Comparison of ENCODE assay signal across 23 cellular contexts in the genomic region with DNA sequence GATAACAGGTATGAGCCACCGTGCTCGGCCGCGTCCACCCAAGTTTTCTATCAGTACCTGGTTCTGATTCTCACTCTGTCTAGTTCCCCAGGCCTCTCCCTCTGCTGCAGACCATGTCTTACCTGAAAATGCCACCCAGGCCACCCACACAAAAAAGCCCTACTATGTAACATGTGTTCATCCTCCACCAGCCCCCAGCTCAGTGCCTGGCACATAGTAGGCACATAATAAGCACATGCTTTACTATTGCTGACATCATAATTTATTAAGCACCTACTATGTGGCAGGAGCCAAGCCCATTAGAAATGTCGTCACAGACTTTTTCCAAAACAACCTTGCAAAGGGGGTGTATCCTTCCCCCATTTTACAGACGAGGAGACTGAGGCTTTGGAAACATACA. TPM values are rescaled to one million over a fixed set of nuclear protein-coding genes. Genes with fewer than 3 reads are reported as not detected.
A peak's percentile ranks its signal among the peaks of the same experiment; 100 is the strongest.
DNase-seq lines count a peak whose midpoint lies in the region; ATAC-seq, FAIRE-seq and TF ChIP-seq lines count a peak whose summit lies in the region.
"Had no signal": no experiment of that assay in that cellular context is flagged by ENCODE, and none has a peak within 500 bp of the region (broad histone marks: within the 10 kb centered on the region; RNA-seq: fewer than 3 reads in every experiment).

No MANE protein-coding gene starts in this region.

- H3K4me1 ChIP-seq in CD4-positive, alpha-beta memory T cell (ENCODE audit: insufficient read depth, low read length) = peaks cover 67% of the 10 kb centered on the region
- H3K4me1 ChIP-seq in spleen = peaks cover 19 to 68% (median 31%) of the 10 kb centered on the region in 6 donors

- peaks cover 6 to 40% (median 30%) of the 10 kb centered on the region in 4 donors for H3K4me1 Mint-ChIP-seq in CD4-positive, alpha-beta memory T cell
- peaks cover 52% of the 10 kb centered on the region for H3K4me1 Mint-ChIP-seq in chondrocyte (ENCODE audit: low read depth)
- H3K4me1 Mint-ChIP-seq in natural killer cell = peaks cover 97 to 100% of the 10 kb centered on the region in 2 donors
- H3K4me1 Mint-ChIP-seq in activated CD8-positive, alpha-beta T cell treated with anti-CD3 and anti-CD28 coated beads, Interleukin-2, amount 10 ng/mL, durations not matched to agents 7 days and 5 days (ENCODE audit: low read depth) = peaks cover 83% of the 10 kb centered on the region
- peaks cover 4% of the 10 kb centered on the region for H3K4me1 Mint-ChIP-seq in activated T-cell treated with anti-CD3 and anti-CD28 coated beads, Interleukin-2, amount 50 U/mL, for 24 hours (ENCODE audit: low read depth)

- no peaks in the 10 kb centered on the region for H3K36me3 ChIP-seq in CD4-positive, alpha-beta memory T cell (ENCODE audit: insufficient read depth, low read length)
- H3K36me3 ChIP-seq in spleen = no peaks in the 10 kb centered on the region

- ATAC-seq in natural killer cell = no peak
- no peak for ATAC-seq in activated CD8-positive, alpha-beta T cell treated with anti-CD3 and anti-CD28 coated beads, Interleukin-2, amount 10 ng/mL, durations not matched to agents 7 days and 5 days

- WGBS in spleen, 5 donors = 86 to 94% (median 90%) methylated on average over 6 of the region's 6 CpGs

- no peak for FAIRE-seq in urothelium cell line (lab: Jason Lieb, UNC)
- FAIRE-seq: A204.1, D721Med, GM19239, H54, RCC 7860 had no signal

- POLR2A ChIA-PET in CD4-positive, alpha-beta memory T cell (lab: Charles Lee; ENCODE audit: partially characterized antibody) = interaction anchor here (1.0 to 1.7 kb wide), 2 partner anchors 10 to 12 kb away, joined by 3 to 6 read pairs; no protein-coding TSS in a partner anchor
- POLR2A ChIA-PET in activated CD8-positive, alpha-beta T cell treated with anti-CD3 and anti-CD28 coated beads, Interleukin-2, amount 10 ng/mL, durations not matched to agents 7 days and 5 days (lab: Charles Lee) = no interaction called here

- H3K27ac Mint-ChIP-seq in CD4-positive, alpha-beta memory T cell = peak overlapping the region in 4 of 7 donors; percentile 36 to 58 (median 44)
- H3K27ac Mint-ChIP-seq in chondrocyte (ENCODE audit: unreplicated experiment) (no peak overlapping the region), natural killer cell (peak overlapping the region; percentile 91 to 98)
- H3K27ac Mint-ChIP-seq in activated CD8-positive, alpha-beta T cell treated with anti-CD3 and anti-CD28 coated beads, Interleukin-2, amount 10 ng/mL, durations not matched to agents 7 days and 5 days = no peak overlapping the region
- no peak overlapping the region for H3K27ac Mint-ChIP-seq in activated T-cell treated with anti-CD3 and anti-CD28 coated beads, Interleukin-2, amount 50 U/mL, for 24 hours

- H3K36me3 Mint-ChIP-seq in CD4-positive, alpha-beta memory T cell = no peaks in the 10 kb centered on the region
- peaks cover 7% of the 10 kb centered on the region for H3K36me3 Mint-ChIP-seq in chondrocyte (ENCODE audit: low read depth)
- H3K36me3 Mint-ChIP-seq in natural killer cell = peaks cover 6% of the 10 kb centered on the region
- peaks cover 1% of the 10 kb centered on the region for H3K36me3 Mint-ChIP-seq in activated CD8-positive, alpha-beta T cell treated with anti-CD3 and anti-CD28 coated beads, Interleukin-2, amount 10 ng/mL, durations not matched to agents 7 days and 5 days (ENCODE audit: low read depth)
- no peaks in the 10 kb centered on the region for H3K36me3 Mint-ChIP-seq in activated T-cell treated with anti-CD3 and anti-CD28 coated beads, Interleukin-2, amount 50 U/mL, for 24 hours (ENCODE audit: low read depth)

- no peak for DNase-seq in CD4-positive, alpha-beta memory T cell
- peak; percentile 53 for DNase-seq in chondrocyte (ENCODE audit: low spot score)
- no peak for DNase-seq in natural killer cell
- peak; percentile 36 for DNase-seq in spleen
- DNase-seq in urothelium cell line (ENCODE audit: low spot score) = no peak
- DNase-seq in activated CD8-positive, alpha-beta T cell treated with anti-CD3 and anti-CD28 coated beads, Interleukin-2, amount 10 ng/mL, durations not matched to agents 7 days and 5 days = no peak
- no peak for DNase-seq in activated T-cell treated with anti-CD3 and anti-CD28 coated beads, Interleukin-2, amount 50 U/mL, for 24 hours
- DNase-seq: EL, GF-D8, Kasumi-1, NCI-H1694, NCI-H2081, NCI-H2171, NCI-H345, NCI-H524 treated with DMSO at 0.1 percent for 48 hours, OCI-M1, Right ventricle myocardium superior had no signal

- CTCF ChIA-PET in CD4-positive, alpha-beta memory T cell (lab: Charles Lee; ENCODE audit: partially characterized antibody) = interaction anchor here (0.7 to 2.1 kb wide), 2 partner anchors 12 to 15 kb away, joined by 3 to 7 read pairs; no protein-coding TSS in a partner anchor
- CTCF ChIA-PET in activated CD8-positive, alpha-beta T cell treated with anti-CD3 and anti-CD28 coated beads, Interleukin-2, amount 10 ng/mL, durations not matched to agents 7 days and 5 days (lab: Charles Lee) = interaction anchor here (0.6 kb wide), 1 partner anchor 62 kb away, joined by 3 read pairs; no protein-coding TSS in a partner anchor

- intact Hi-C loops in CD4-positive, alpha-beta memory T cell (cut with micrococcal nuclease) = no loop called here
- intact Hi-C loops in natural killer cell (cut with micrococcal nuclease) = no loop called here
- intact Hi-C loops in spleen (cut with DNase I; ENCODE audit: low total_unique reads) = no loop called here

- peak overlapping the region in 3 of 8 donors; percentile 17 to 25 (median 24) for H3K4me3 Mint-ChIP-seq in CD4-positive, alpha-beta memory T cell
- H3K4me3 Mint-ChIP-seq in chondrocyte (ENCODE audit: unreplicated experiment) (no peak overlapping the region), natural killer cell (peak overlapping the region; percentile 79)
- H3K4me3 Mint-ChIP-seq in activated CD8-positive, alpha-beta T cell treated with anti-CD3 and anti-CD28 coated beads, Interleukin-2, amount 10 ng/mL, durations not matched to agents 7 days and 5 days = no peak overlapping the region
- no peak overlapping the region for H3K4me3 Mint-ChIP-seq in activated T-cell treated with anti-CD3 and anti-CD28 coated beads, Interleukin-2, amount 50 U/mL, for 24 hours

- peaks cover 5 to 14% of the 10 kb centered on the region in 2 donors for H3K27me3 Mint-ChIP-seq in CD4-positive, alpha-beta memory T cell
- H3K27me3 Mint-ChIP-seq in chondrocyte (ENCODE audit: low read depth) (no peaks in the 10 kb centered on the region), natural killer cell (ENCODE audit: low read depth in 2 of 2) (no peaks in the 10 kb centered on the region)
- peaks cover 8% of the 10 kb centered on the region for H3K27me3 Mint-ChIP-seq in activated CD8-positive, alpha-beta T cell treated with anti-CD3 and anti-CD28 coated beads, Interleukin-2, amount 10 ng/mL, durations not matched to agents 7 days and 5 days (ENCODE audit: low read depth)
- peaks cover 19% of the 10 kb centered on the region for H3K27me3 Mint-ChIP-seq in activated T-cell treated with anti-CD3 and anti-CD28 coated beads, Interleukin-2, amount 50 U/mL, for 24 hours

- H3K27me3 ChIP-seq in CD4-positive, alpha-beta memory T cell (ENCODE audit: insufficient read depth, low read length) = no peaks in the 10 kb centered on the region
- H3K27me3 ChIP-seq in spleen (replicated peaks in 1 of 7) = peaks cover 0 to 50% (median 0%) of the 10 kb centered on the region in 7 donors

- TF ChIP-seq CTCF in chondrocyte (IDR thresholded peaks at IDR 0.05) (no peak), natural killer cell (IDR thresholded peaks at IDR 0.05) (no peak), spleen (IDR thresholded peaks at IDR 0.05 in 8 of 11, conservative IDR thresholded peaks at IDR 0.05 in 3 of 11) (no peak)

- TF ChIP-seq POLR2A in spleen (IDR thresholded peaks at IDR 0.05) = no peak

- H3K4me3 ChIP-seq in CD4-positive, alpha-beta memory T cell (ENCODE audit: low read length in 2 of 2) = no peak overlapping the region
- H3K4me3 ChIP-seq in spleen = no peak overlapping the region

- H3K9me3 Mint-ChIP-seq in CD4-positive, alpha-beta memory T cell = peaks cover 0 to 3% (median 0%) of the 10 kb centered on the region in 8 donors
- H3K9me3 Mint-ChIP-seq in chondrocyte (ENCODE audit: low read depth) (no peaks in the 10 kb centered on the region), natural killer cell (no peaks in the 10 kb centered on the region)
- H3K9me3 Mint-ChIP-seq in activated CD8-positive, alpha-beta T cell treated with anti-CD3 and anti-CD28 coated beads, Interleukin-2, amount 10 ng/mL, durations not matched to agents 7 days and 5 days (ENCODE audit: insufficient read depth) = peaks cover 5% of the 10 kb centered on the region
- no peaks in the 10 kb centered on the region for H3K9me3 Mint-ChIP-seq in activated T-cell treated with anti-CD3 and anti-CD28 coated beads, Interleukin-2, amount 50 U/mL, for 24 hours

- no peak overlapping the region for H3K27ac ChIP-seq in CD4-positive, alpha-beta memory T cell (ENCODE audit: low read depth, low read length)
- no peak overlapping the region for H3K27ac ChIP-seq in spleen
- H3K27ac ChIP-seq: C4-2B had no signal

- H3K9me3 ChIP-seq in CD4-positive, alpha-beta memory T cell (ENCODE audit: control insufficient read depth in 1 of 2, low read length in 2 of 2) = no peaks in the 10 kb centered on the region
- H3K9me3 ChIP-seq in spleen = no peaks in the 10 kb centered on the region

RNA-seq across cellular contexts. Expression of gene CMKLR1, which starts 37.8 kb away (rescaled TPM):
- under 1 TPM; 0.87 to 0.94 TPM for total RNA-seq in CD4-positive, alpha-beta memory T cell
- under 1 TPM in 1 of 2 donors, not detected in 1; 0.08 TPM for polyA plus RNA-seq in CD4-positive, alpha-beta memory T cell
- total RNA-seq in chondrocyte (31.2 to 74.3 TPM (median 32.9 TPM) in 3 replicates), natural killer cell (10 to 100 TPM; 40.7 to 99.1 (median 63.2) TPM), spleen (100 to 1,000 TPM in 2 of 7 donors, 10 to 100 TPM in 5; 53.0 to 118 (median 84.4) TPM)
- polyA plus RNA-seq in spleen = 10 to 100 TPM in 1 of 3 donors, 1 to 10 TPM in 2; 6.3 to 12.1 (median 9.0) TPM
- total RNA-seq in activated CD8-positive, alpha-beta T cell treated with anti-CD3 and anti-CD28 coated beads, Interleukin-2, amount 10 ng/mL, durations not matched to agents 7 days and 5 days = under 1 TPM in 1 of 2 experiments, not detected in 1; 0.08 TPM

Comparison
In these comparisons a context has a peak if more than half of its experiments do, and no peak if none do; other contexts are left out.
1. DNase-seq: peak in chondrocyte (single experiment) and spleen (single experiment); none in CD4-positive, alpha-beta memory T cell (0 of 5), natural killer cell (single experiment), urothelium cell line (single experiment), activated CD8-positive, alpha-beta T cell treated with anti-CD3 and anti-CD28 coated beads, Interleukin-2, amount 10 ng/mL, durations not matched to agents 7 days and 5 days (single experiment) and activated T-cell treated with anti-CD3 and anti-CD28 coated beads, Interleukin-2, amount 50 U/mL, for 24 hours (single experiment).
2. H3K27ac Mint-ChIP-seq: peak in CD4-positive, alpha-beta memory T cell (4 of 7) and natural killer cell (2 of 2); none in chondrocyte (single experiment), activated CD8-positive, alpha-beta T cell treated with anti-CD3 and anti-CD28 coated beads, Interleukin-2, amount 10 ng/mL, durations not matched to agents 7 days and 5 days (single experiment) and activated T-cell treated with anti-CD3 and anti-CD28 coated beads, Interleukin-2, amount 50 U/mL, for 24 hours (single experiment).
3. RNA of gene CMKLR1, which starts 37.8 kb away (total RNA-seq): 53.0 to 118 TPM in spleen, 40.7 to 99.1 TPM in natural killer cell and 31.2 to 74.3 TPM in chondrocyte; 0.87 to 0.94 TPM in CD4-positive, alpha-beta memory T cell and 0.08 TPM in activated CD8-positive, alpha-beta T cell treated with anti-CD3 and anti-CD28 coated beads, Interleukin-2, amount 10 ng/mL, durations not matched to agents 7 days and 5 days; every median in the first group is over 10 times any median in the second.